ENCODE assay signal across 23 cellular contexts in the genomic region with DNA sequence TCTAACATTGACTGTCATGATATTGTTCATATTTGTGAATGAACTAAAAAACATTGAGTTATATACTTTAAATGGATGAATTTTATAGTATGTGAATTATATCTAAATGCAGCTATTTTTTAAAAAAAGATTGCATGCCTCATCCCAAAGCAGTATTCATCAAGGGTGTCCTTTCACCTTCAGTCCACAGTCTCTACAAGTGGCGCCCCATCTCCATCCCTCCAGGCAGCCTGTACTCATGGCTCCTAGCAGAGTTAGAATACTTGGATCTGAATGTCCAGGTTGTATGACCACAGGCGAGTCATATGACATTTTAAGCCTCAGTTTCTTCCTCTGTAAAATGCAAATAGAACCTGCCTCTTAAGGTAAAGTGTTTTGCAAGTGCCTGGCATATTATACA.
DNase-seq lines count a peak whose midpoint lies in the region; ATAC-seq lines count a peak whose summit lies in the region.
"Had no signal": no experiment of that assay in that cellular context is flagged by ENCODE, and none has a peak within 500 bp of the region (broad histone marks: within the 10 kb centered on the region; RNA-seq: fewer than 3 reads in every experiment).

No MANE protein-coding gene starts in this region.

- H2AK5ac ChIP-seq in mesenchymal stem cell (ENCODE audit: low read length, severe bottlenecking), result no peak overlapping the region

- no peak overlapping the region for H3K9ac ChIP-seq in mesenchymal stem cell (ENCODE audit: low read length)
- H3K9ac ChIP-seq: BLaER1 treated with 17β-estradiol and CSF1 and Interleukin-3, amounts not matched to agents 10 nM and 100 nM; KMS-11 had no signal

- H4K91ac ChIP-seq in mesenchymal stem cell (ENCODE audit: low read length), result no peak overlapping the region

- H3K36me3 ChIP-seq in mesenchymal stem cell (ENCODE audit: control insufficient read depth in 1 of 2, insufficient read depth in 2 of 2, low read depth in 1 of 2, low read length in 2 of 2), result no peaks in the 10 kb centered on the region
- H3K36me3 ChIP-seq: BLaER1 treated with 17β-estradiol and CSF1 and Interleukin-3, amounts not matched to agents 10 nM and 100 nM had no signal

- no peak overlapping the region for H4K8ac ChIP-seq in mesenchymal stem cell (ENCODE audit: low read length)

- no peaks in the 10 kb centered on the region for H3K79me1 ChIP-seq in mesenchymal stem cell (replicated peaks; ENCODE audit: low read length, poor library complexity, severe bottlenecking)

- H3K14ac ChIP-seq in mesenchymal stem cell (ENCODE audit: low read length in 2 of 2), result no peak overlapping the region

- peaks cover 0 to 2% of the 10 kb centered on the region in 2 experiments for H3K27me3 ChIP-seq in mesenchymal stem cell (ENCODE audit: control insufficient read depth in 1 of 2, insufficient read depth in 1 of 2, low read length in 2 of 2)
- no peaks in the 10 kb centered on the region for H3K27me3 ChIP-seq in right cardiac atrium (ENCODE audit: control insufficient read depth, insufficient read depth)
- H3K27me3 ChIP-seq: BLaER1 treated with 17β-estradiol and CSF1 and Interleukin-3, amounts not matched to agents 10 nM and 100 nM had no signal

- no peak overlapping the region for H3K23ac ChIP-seq in mesenchymal stem cell (ENCODE audit: low read length in 2 of 2)

- H3K4me3 ChIP-seq in mesenchymal stem cell (ENCODE audit: insufficient read depth in 1 of 2, low read depth in 1 of 2, low read length in 2 of 2) (no peak overlapping the region), right cardiac atrium (ENCODE audit: low read length) (no peak overlapping the region)
- H3K4me3 ChIP-seq: BLaER1 treated with 17β-estradiol and CSF1 and Interleukin-3, amounts not matched to agents 10 nM and 100 nM had no signal

- H2AFZ ChIP-seq in mesenchymal stem cell (ENCODE audit: low read depth, low read length), result no peak overlapping the region

- DNase-seq in SK-MEL-5 (ENCODE audit: low read depth, low spot score) (peak; percentile 13), mesenchymal stem cell (no peak), right cardiac atrium (no peak)
- DNase-seq in activated CD4-positive, alpha-beta T cell treated with anti-CD3 and anti-CD28 coated beads for 4 hours, result no peak
- DNase-seq: ACHN; Caco-2; CD4-positive, alpha-beta memory T cell; EL; GOT3; HCEC 1CT; NCI-H1105; NCI-H1694; NCI-H2081; NCI-H2171; NCI-H345; NCI-H524; NCI-H774; Right ventricle myocardium superior had no signal

- H3K4me1 ChIP-seq in mesenchymal stem cell (ENCODE audit: control insufficient read depth, insufficient read depth, low read depth, low read length) (no peaks in the 10 kb centered on the region), right cardiac atrium (ENCODE audit: control insufficient read depth, insufficient read depth, low read length) (no peaks in the 10 kb centered on the region)
- H3K4me1 ChIP-seq: Caco-2 had no signal

- peak overlapping the region in 1 of 2 experiments; percentile 75 for H3K4ac ChIP-seq in mesenchymal stem cell (ENCODE audit: low read depth in 1 of 2, low read length in 2 of 2)

- H3K18ac ChIP-seq in mesenchymal stem cell (ENCODE audit: low read depth in 1 of 2, low read length in 2 of 2), result peak overlapping the region in 1 of 2 experiments; percentile 75

- H3K9me3 ChIP-seq in mesenchymal stem cell (ENCODE audit: control insufficient read depth, low read length) (no peaks in the 10 kb centered on the region), right cardiac atrium (ENCODE audit: control insufficient read depth, low read length) (no peaks in the 10 kb centered on the region)
- H3K9me3 ChIP-seq: Caco-2 had no signal

- H2BK5ac ChIP-seq in mesenchymal stem cell (ENCODE audit: low read depth, low read length, poor library complexity, severe bottlenecking), result no peak overlapping the region

- peak overlapping the region; percentile 49 for H2BK120ac ChIP-seq in mesenchymal stem cell (ENCODE audit: low read depth, low read length)

- intact Hi-C loops in right cardiac atrium (cut with DNase I), result no loop called here

- in situ Hi-C loops in SK-MEL-5 (cut with HindIII; ENCODE audit: low pct_unique_long_range_greater_than_20kb, low sequenced_read_pairs), result no loop called here

- H3K27ac ChIP-seq in mesenchymal stem cell (ENCODE audit: low read length, poor library complexity, severe bottlenecking) (no peak overlapping the region), right cardiac atrium (ENCODE audit: low read length) (no peak overlapping the region)
- H3K27ac ChIP-seq: BLaER1 treated with 17β-estradiol and CSF1 and Interleukin-3, amounts not matched to agents 10 nM and 100 nM; KMS-11 had no signal

- peak overlapping the region; percentile 73 to 95 for H2BK12ac ChIP-seq in mesenchymal stem cell (ENCODE audit: low read length in 2 of 2)

- ATAC-seq in GM18909 (IDR thresholded peaks at IDR 0.05; ENCODE audit: poor library complexity, unreplicated experiment) (peak; percentile 44), HG02938 (IDR thresholded peaks at IDR 0.05; ENCODE audit: unreplicated experiment) (peak; percentile 32), GM21526 (IDR thresholded peaks at IDR 0.05; ENCODE audit: low FRiP score, unreplicated experiment) (no peak), right cardiac atrium (no peak)

- no peak overlapping the region for H3K4me2 ChIP-seq in mesenchymal stem cell (ENCODE audit: low read length, poor library complexity, severe bottlenecking)
- H3K4me2 ChIP-seq: BLaER1 treated with 17β-estradiol and CSF1 and Interleukin-3, amounts not matched to agents 10 nM and 100 nM; KMS-11 had no signal

- no peak overlapping the region for H2BK15ac ChIP-seq in mesenchymal stem cell (ENCODE audit: low read depth, poor library complexity, severe bottlenecking)

- WGBS in mesenchymal stem cell, result 100% methylated on average over 2 of the region's 2 CpGs
- WGBS in right cardiac atrium, result 65% methylated on average over 2 of the region's 2 CpGs

Comparison
In these comparisons a context has a peak if more than half of its experiments do, and no peak if none do; other contexts are left out.
1. ATAC-seq: peak in GM18909 (single experiment) and HG02938 (single experiment); none in GM21526 (single experiment) and right cardiac atrium (0 of 2).